ENCODE assay signal across 17 cellular contexts in the genomic region with DNA sequence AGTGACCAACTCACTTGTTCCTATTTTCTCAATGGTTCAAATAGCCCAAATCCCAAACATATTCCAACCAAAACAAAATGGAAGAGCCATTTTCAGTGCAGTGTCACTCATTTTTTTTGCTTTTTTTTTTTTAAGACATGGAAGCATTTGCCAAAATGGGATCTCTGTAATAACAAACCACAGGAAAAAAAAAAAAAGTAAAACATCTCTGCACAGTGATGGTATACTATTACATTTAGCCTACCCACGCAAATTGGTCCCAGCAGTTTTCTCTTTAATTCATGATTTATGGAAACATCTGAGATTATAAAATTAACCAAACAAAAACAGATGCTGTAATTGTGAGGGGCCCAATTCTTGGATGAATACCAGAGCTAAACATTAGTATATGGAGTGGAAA.
"Had no signal": no experiment of that assay in that cellular context is flagged by ENCODE, and none has a peak within 500 bp of the region (broad histone marks: within the 10 kb centered on the region; RNA-seq: fewer than 3 reads in every experiment).

No MANE protein-coding gene starts in this region.

- ATAC-seq: activated CD4-positive, alpha-beta T cell treated with anti-CD3 and anti-CD28 coated beads for 36 hours; effector memory CD8-positive, alpha-beta T cell; gastrocnemius medialis; right cardiac atrium; stimulated activated effector memory CD8-positive, alpha-beta T cell treated with anti-CD3 and anti-CD28 coated beads, Interleukin-12 subunit alpha, Interleukin-12 subunit beta, amount 100 ng/mL, for 72 hours; WTC11 had no signal

- FAIRE-seq: kidney, TTC549 had no signal

- DNase-seq: activated CD4-positive, alpha-beta T cell treated with anti-CD3 and anti-CD28 coated beads for 36 hours; activated CD4-positive, alpha-beta T cell treated with anti-CD3 and anti-CD28 coated beads, Interleukin-2, amount 50 U/mL, for 48 hours; activated T-cell treated with anti-CD3 and anti-CD28 coated beads for 4 hours; amniotic stem cell; effector memory CD8-positive, alpha-beta T cell; gastrocnemius medialis; head of caudate nucleus; kidney; left ventricle myocardium inferior; mammary epithelial cell; right cardiac atrium; stimulated activated CD4-positive, alpha-beta T cell treated with anti-CD3 and anti-CD28 coated beads, Interleukin-4, amount 100 ng/mL, for 1 hour; stomach; testis had no signal
